ENCODE assay signal across 14 cellular contexts in the genomic region with DNA sequence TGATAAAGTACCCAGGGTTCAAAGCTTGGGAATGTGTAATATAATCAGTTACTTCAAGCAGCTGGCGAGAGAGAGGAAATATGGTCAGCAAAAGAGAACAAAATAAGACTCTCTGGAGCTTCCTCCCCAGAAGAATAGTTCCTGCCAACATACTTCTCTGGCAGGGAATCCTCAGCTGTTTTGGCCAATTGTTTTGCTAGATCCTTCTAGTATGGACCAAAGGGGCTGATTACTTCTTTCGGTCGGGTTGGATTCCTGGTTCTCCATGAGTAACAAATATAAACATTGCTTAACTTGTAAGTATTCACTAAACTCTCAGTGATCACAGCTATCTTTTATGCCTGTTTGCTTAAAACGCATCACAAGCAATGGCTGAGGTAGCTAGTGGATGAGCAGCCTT. TPM values are rescaled to one million over a fixed set of nuclear protein-coding genes. Genes with fewer than 3 reads are reported as not detected.
DNase-seq lines count a peak whose midpoint lies in the region; ATAC-seq and TF ChIP-seq lines count a peak whose summit lies in the region.
"Had no signal": no experiment of that assay in that cellular context is flagged by ENCODE, and none has a peak within 500 bp of the region (broad histone marks: within the 10 kb centered on the region; RNA-seq: fewer than 3 reads in every experiment).

No MANE protein-coding gene starts in this region.

- peak overlapping the region; percentile 59 to 97 (median 91) for H3K27ac Mint-ChIP-seq in nephron
- H3K27ac Mint-ChIP-seq in endodermal cell = no peak overlapping the region
- no peak overlapping the region for H3K27ac Mint-ChIP-seq in naive thymus-derived CD8-positive, alpha-beta T cell
- H3K27ac Mint-ChIP-seq: activated CD4-positive, alpha-beta memory T cell treated with anti-CD3 and anti-CD28 coated beads for 36 hours had no signal

- H3K36me3 Mint-ChIP-seq in nephron (ENCODE audit: low read depth) (peaks cover 73% of the 10 kb centered on the region), endodermal cell (ENCODE audit: low read depth) (peaks cover 28% of the 10 kb centered on the region)
- peaks cover 19 to 92% (median 56%) of the 10 kb centered on the region in 3 donors for H3K36me3 Mint-ChIP-seq in naive thymus-derived CD8-positive, alpha-beta T cell

- H3K4me3 ChIP-seq in fibroblast of the aortic adventitia (ENCODE audit: low read depth, low read length) = no peak overlapping the region
- no peak overlapping the region for H3K4me3 ChIP-seq in endodermal cell (ENCODE audit: low read length)

- WGBS in endodermal cell (ENCODE audit: insufficient coverage in 1 of 2, insufficient read length in 1 of 2), 2 experiments = 90 to 93% methylated on average over 2 to 4 of the region's 4 CpGs

- POLR2A ChIA-PET in naive thymus-derived CD8-positive, alpha-beta T cell (lab: Charles Lee) = no interaction called here

- peaks cover 10% of the 10 kb centered on the region for H3K36me3 ChIP-seq in endodermal cell (ENCODE audit: control insufficient read depth, insufficient read depth, low read length)

- peak; percentile 62 for ATAC-seq in Right ventricle myocardium superior (ENCODE audit: poor library complexity)
- no peak for ATAC-seq in naive thymus-derived CD8-positive, alpha-beta T cell
- ATAC-seq: stimulated activated naive CD8-positive, alpha-beta T cell treated with anti-CD3 and anti-CD28 coated beads, Interleukin-15, amount 100 ng/mL, for 72 hours had no signal

- H3K4me1 ChIP-seq in endodermal cell (ENCODE audit: control insufficient read depth, insufficient read depth, low read length) = no peaks in the 10 kb centered on the region

- H3K4me1 Mint-ChIP-seq in nephron = peaks cover 27% of the 10 kb centered on the region
- peaks cover 4% of the 10 kb centered on the region for H3K4me1 Mint-ChIP-seq in endodermal cell
- H3K4me1 Mint-ChIP-seq in naive thymus-derived CD8-positive, alpha-beta T cell = peaks cover 0 to 7% (median 0%) of the 10 kb centered on the region in 4 donors
- H3K4me1 Mint-ChIP-seq: stimulated activated naive CD8-positive, alpha-beta T cell treated with anti-CD3 and anti-CD28 coated beads, Interleukin-15, amount 100 ng/mL, for 72 hours had no signal

- H3K9me3 ChIP-seq in endodermal cell (ENCODE audit: control insufficient read depth, low read length) = no peaks in the 10 kb centered on the region

- intact Hi-C loops in Right ventricle myocardium superior (cut with DNase I) = no loop called here
- intact Hi-C loops in cardiac septum (cut with DNase I) = no loop called here

- TF ChIP-seq CTCF in fibroblast of the aortic adventitia (IDR thresholded peaks at IDR 0.05; ENCODE audit: insufficient read depth, low read length) (no peak), nephron (IDR thresholded peaks at IDR 0.05; ENCODE audit: unreplicated experiment in 3 of 3) (no peak), endodermal cell (conservative IDR thresholded peaks at IDR 0.05) (no peak)

- H3K4me3 Mint-ChIP-seq in nephron (peak overlapping the region in 1 of 3 experiments; percentile 46), endodermal cell (no peak overlapping the region)
- no peak overlapping the region for H3K4me3 Mint-ChIP-seq in naive thymus-derived CD8-positive, alpha-beta T cell
- H3K4me3 Mint-ChIP-seq: activated CD4-positive, alpha-beta memory T cell treated with anti-CD3 and anti-CD28 coated beads for 36 hours; stimulated activated naive CD8-positive, alpha-beta T cell treated with anti-CD3 and anti-CD28 coated beads, Interleukin-15, amount 100 ng/mL, for 72 hours had no signal

- DNase-seq in Right ventricle myocardium superior = no peak
- no peak for DNase-seq in cardiac septum (ENCODE audit: low spot score)
- DNase-seq in fibroblast of the aortic adventitia (ENCODE audit: low read depth) = peak; percentile 90
- DNase-seq in activated CD4-positive, alpha-beta T cell treated with anti-CD3 and anti-CD28 coated beads for 4 hours = no peak
- DNase-seq in endodermal cell = no peak
- no peak for DNase-seq in amygdala (lab: John Stamatoyannopoulos, UW)
- DNase-seq in naive thymus-derived CD8-positive, alpha-beta T cell = no peak
- DNase-seq: activated CD4-positive, alpha-beta memory T cell treated with anti-CD3 and anti-CD28 coated beads for 36 hours; activated naive CD4-positive, alpha-beta T cell treated with Interleukin-2 at 50 U/mL for 16 hours; DMS 273 treated with DMSO at 0.1 percent for 48 hours; stimulated activated CD4-positive, alpha-beta T cell treated with anti-CD3 and anti-CD28 coated beads, Interleukin-4, amount 100 ng/mL, for 4 hours; stimulated activated naive CD8-positive, alpha-beta T cell treated with anti-CD3 and anti-CD28 coated beads, Interleukin-15, amount 100 ng/mL, for 72 hours; T-helper 1 cell had no signal

- H3K27me3 Mint-ChIP-seq in nephron (ENCODE audit: low read depth) (no peaks in the 10 kb centered on the region), endodermal cell (ENCODE audit: insufficient read depth) (no peaks in the 10 kb centered on the region)
- H3K27me3 Mint-ChIP-seq in naive thymus-derived CD8-positive, alpha-beta T cell = no peaks in the 10 kb centered on the region
- H3K27me3 Mint-ChIP-seq: activated CD4-positive, alpha-beta memory T cell treated with anti-CD3 and anti-CD28 coated beads for 36 hours; stimulated activated naive CD8-positive, alpha-beta T cell treated with anti-CD3 and anti-CD28 coated beads, Interleukin-15, amount 100 ng/mL, for 72 hours had no signal

- no peak overlapping the region for H3K27ac ChIP-seq in endodermal cell (ENCODE audit: low read depth, low read length)

- H3K9me3 Mint-ChIP-seq in nephron (no peaks in the 10 kb centered on the region), endodermal cell (no peaks in the 10 kb centered on the region)
- H3K9me3 Mint-ChIP-seq in naive thymus-derived CD8-positive, alpha-beta T cell = no peaks in the 10 kb centered on the region
- H3K9me3 Mint-ChIP-seq: activated CD4-positive, alpha-beta memory T cell treated with anti-CD3 and anti-CD28 coated beads for 36 hours; stimulated activated naive CD8-positive, alpha-beta T cell treated with anti-CD3 and anti-CD28 coated beads, Interleukin-15, amount 100 ng/mL, for 72 hours had no signal

- H3K27me3 ChIP-seq in endodermal cell (ENCODE audit: control insufficient read depth, insufficient read depth, low read length, poor library complexity, severe bottlenecking) = no peaks in the 10 kb centered on the region

- no peak overlapping the region for H3K9ac ChIP-seq in endodermal cell (ENCODE audit: extremely low read depth, low read length, poor library complexity, severe bottlenecking)

RNA-seq across cellular contexts. Expression of a gene that starts 27.9 kb away (rescaled TPM):
- total RNA-seq in Right ventricle myocardium superior (6.0 TPM), cardiac septum (9.7 TPM), fibroblast of the aortic adventitia (ENCODE audit: low replicate concordance) (9.5 and 22.1 TPM in 2 replicates), endodermal cell (1 to 10 TPM; 8.1 to 8.9 TPM)
- 12.4 TPM for polyA plus RNA-seq in endodermal cell (2013, experiment 1 of 2)
- 13.2 TPM for polyA plus RNA-seq in endodermal cell (2013, experiment 2 of 2)
- 10 to 100 TPM; 15.0 to 15.8 TPM for total RNA-seq in naive thymus-derived CD8-positive, alpha-beta T cell
- 1 to 10 TPM; 2.8 to 4.1 (median 3.8) TPM for polyA plus RNA-seq in naive thymus-derived CD8-positive, alpha-beta T cell

RNA-seq across cellular contexts. Expression of a gene that starts 31.4 kb away (rescaled TPM):
- total RNA-seq in Right ventricle myocardium superior = 40.2 TPM
- total RNA-seq in cardiac septum = 96.4 TPM
- 45.1 and 109 TPM in 2 replicates for total RNA-seq in fibroblast of the aortic adventitia (ENCODE audit: low replicate concordance)
- 10 to 100 TPM; 49.6 to 65.3 TPM for total RNA-seq in endodermal cell
- 33.4 TPM for polyA plus RNA-seq in endodermal cell (2013, experiment 1 of 2)
- polyA plus RNA-seq in endodermal cell (2013, experiment 2 of 2) = 27.3 TPM
- 100 to 1,000 TPM; 134 to 137 TPM for total RNA-seq in naive thymus-derived CD8-positive, alpha-beta T cell
- 10 to 100 TPM; 46.1 to 52.1 (median 49.0) TPM for polyA plus RNA-seq in naive thymus-derived CD8-positive, alpha-beta T cell

RNA-seq across cellular contexts. Expression of a gene that starts 38.7 kb away (rescaled TPM):
- total RNA-seq in Right ventricle myocardium superior (7.0 TPM), cardiac septum (10.1 TPM), fibroblast of the aortic adventitia (ENCODE audit: low replicate concordance) (46.3 and 89.6 TPM in 2 replicates), endodermal cell (10 to 100 TPM; 22.0 to 36.1 TPM)
- polyA plus RNA-seq in endodermal cell (2013, experiment 1 of 2) = 91.0 TPM
- 77.5 TPM for polyA plus RNA-seq in endodermal cell (2013, experiment 2 of 2)
- under 1 TPM; 0.39 to 0.69 TPM for total RNA-seq in naive thymus-derived CD8-positive, alpha-beta T cell
- 1 to 10 TPM; 1.2 to 3.7 (median 3.4) TPM for polyA plus RNA-seq in naive thymus-derived CD8-positive, alpha-beta T cell

Comparison
In these comparisons a context has a peak if more than half of its experiments do, and no peak if none do; other contexts are left out.
1. H3K27ac Mint-ChIP-seq: peak in nephron (3 of 3); none in endodermal cell (single experiment) and naive thymus-derived CD8-positive, alpha-beta T cell (0 of 10).